14 cellular contexts compared by ENCODE assay signal in genomic region chrX:23373129-23373804, GRCh38. TPM values are rescaled to one million over a fixed set of nuclear protein-coding genes. Genes with fewer than 3 reads are reported as not detected.
DNase-seq lines count a peak whose midpoint lies in the region; ATAC-seq and TF ChIP-seq lines count a peak whose summit lies in the region.
"Had no signal": no experiment of that assay in that cellular context is flagged by ENCODE, and none has a peak within 500 bp of the region (broad histone marks: within the 10 kb centered on the region; RNA-seq: fewer than 3 reads in every experiment).

No MANE protein-coding gene starts in this region.

- no peaks in the 10 kb centered on the region for H3K9me3 ChIP-seq in right cardiac atrium (ENCODE audit: control insufficient read depth, low read length)
- H3K9me3 ChIP-seq: stomach had no signal

- DNase-seq in HK-2 (ENCODE audit: unreplicated experiment) = peak; percentile 2
- DNase-seq in brain microvascular endothelial cell = peak; percentile 62
- DNase-seq in right cardiac atrium = no peak
- DNase-seq in superior temporal gyrus (ENCODE audit: extremely low spot score) = peak; percentile 49
- DNase-seq in COLO829 (ENCODE audit: low spot score) = no peak
- DNase-seq in immature natural killer cell = no peak
- DNase-seq in NCI-H748 (lab: John Stamatoyannopoulos, UW; ENCODE audit: unreplicated experiment) = no peak
- DNase-seq in epidermal melanocyte (ENCODE audit: insufficient read length, low spot score) = no peak
- DNase-seq: erythroblast, midbrain, NCI-H1105 treated with DMSO at 0.1 percent for 48 hours, stomach had no signal

- in situ Hi-C loops in brain microvascular endothelial cell (cut with HindIII; ENCODE audit: low pct_ligation_motif_present, low sequenced_read_pairs) = no loop called here

- TF ChIP-seq CTCF in brain microvascular endothelial cell (IDR thresholded peaks at IDR 0.05; ENCODE audit: low read depth, low read length, missing control alignments) = no peak

- no peaks in the 10 kb centered on the region for H3K4me1 Mint-ChIP-seq in immature natural killer cell

- H3K27me3 Mint-ChIP-seq in immature natural killer cell (ENCODE audit: low read depth in 3 of 3) = peaks cover 0 to 16% (median 1%) of the 10 kb centered on the region in 3 donors

- H3K9me3 Mint-ChIP-seq in immature natural killer cell = no peaks in the 10 kb centered on the region

- H3K27me3 ChIP-seq in brain microvascular endothelial cell (replicated peaks) (no peaks in the 10 kb centered on the region), right cardiac atrium (ENCODE audit: control insufficient read depth, insufficient read depth) (no peaks in the 10 kb centered on the region)
- H3K27me3 ChIP-seq: stomach had no signal

- no peak overlapping the region for H3K4me3 Mint-ChIP-seq in immature natural killer cell

- no peaks in the 10 kb centered on the region for H3K36me3 ChIP-seq in brain microvascular endothelial cell (replicated peaks)
- H3K36me3 ChIP-seq: stomach had no signal

- no peak overlapping the region for H3K27ac ChIP-seq in brain microvascular endothelial cell
- peak overlapping the region; percentile 58 for H3K27ac ChIP-seq in right cardiac atrium (ENCODE audit: low read length)

- peak; percentile 46 to 66 for ATAC-seq in right cardiac atrium
- ATAC-seq: activated CD4-positive, CD25-positive, alpha-beta regulatory T cell treated with anti-CD3 and anti-CD28 coated beads, Interleukin-2, amount 50 U/mL, for 24 hours had no signal

- H3K27ac Mint-ChIP-seq in immature natural killer cell = no peak overlapping the region

- H3K36me3 Mint-ChIP-seq in immature natural killer cell = no peaks in the 10 kb centered on the region

- 24% methylated on average over 5 of the region's 5 CpGs for WGBS in right cardiac atrium

- intact Hi-C loops in right cardiac atrium (cut with DNase I) = no loop called here

- H3K4me1 ChIP-seq in right cardiac atrium (ENCODE audit: control insufficient read depth, insufficient read depth, low read length) = no peaks in the 10 kb centered on the region

- no peak overlapping the region for H3K4me3 ChIP-seq in brain microvascular endothelial cell (ENCODE audit: low read depth, low read length)
- H3K4me3 ChIP-seq in right cardiac atrium (ENCODE audit: low read length) = no peak overlapping the region
- H3K4me3 ChIP-seq: stomach had no signal

RNA-seq across cellular contexts. Expression of gene PTCHD1, which starts 38.6 kb away (rescaled TPM):
- under 1 TPM; 0.11 to 0.63 (median 0.26) TPM for total RNA-seq in right cardiac atrium
- 0.09 TPM for polyA plus RNA-seq in right cardiac atrium
- not detected for polyA plus RNA-seq in immature natural killer cell
- total RNA-seq: OCI-LY7 had no signal

Comparison
In these comparisons a context has a peak if more than half of its experiments do, and no peak if none do; other contexts are left out.
1. DNase-seq: peak in HK-2 (single experiment), brain microvascular endothelial cell (single experiment) and superior temporal gyrus (single experiment); none in right cardiac atrium (0 of 3), COLO829 (single experiment), immature natural killer cell (0 of 3), NCI-H748 (single experiment) and epidermal melanocyte (single experiment).